8 cellular contexts compared by ENCODE assay signal in genomic region chr16:81469710-81470481, GRCh38. TPM values are rescaled to one million over a fixed set of nuclear protein-coding genes. Genes with fewer than 3 reads are reported as not detected.
DNase-seq lines count a peak whose midpoint lies in the region; ATAC-seq and TF ChIP-seq lines count a peak whose summit lies in the region.
"Had no signal": no experiment of that assay in that cellular context is flagged by ENCODE, and none has a peak within 500 bp of the region (broad histone marks: within the 10 kb centered on the region; RNA-seq: fewer than 3 reads in every experiment).

No MANE protein-coding gene starts in this region.

- ATAC-seq in GM19023 (IDR thresholded peaks at IDR 0.05; ENCODE audit: unreplicated experiment) (peak; percentile 77), HG02884 (IDR thresholded peaks at IDR 0.05; ENCODE audit: unreplicated experiment) (peak; percentile 84)

- H3K79me2 ChIP-seq in PC-9 (ENCODE audit: low read depth) = peaks cover 99% of the 10 kb centered on the region

- H3K4me3 ChIP-seq in PC-9 = no peak overlapping the region

- H3K4me1 ChIP-seq in PC-9 (replicated peaks; ENCODE audit: insufficient read depth) = no peaks in the 10 kb centered on the region

- H2AFZ ChIP-seq in PC-9 = no peak overlapping the region

- peaks cover 92% of the 10 kb centered on the region for H4K20me1 ChIP-seq in PC-9 (ENCODE audit: insufficient read depth)

- no peak overlapping the region for H3K4me2 ChIP-seq in PC-9

- H3K9me2 ChIP-seq in PC-9 (ENCODE audit: insufficient read depth) = no peaks in the 10 kb centered on the region

- POLR2A ChIA-PET in PC-9 (lab: Charles Lee; ENCODE audit: unreplicated experiment) = interaction anchor here (0.6 kb wide), 1 partner anchor 109 kb away, joined by 3 read pairs; no protein-coding TSS in a partner anchor

- 0 out of 2 replicates have a peak, but pooled peaks cover 6% of the 10 kb centered on the region for H3K36me3 ChIP-seq in PC-9 (ENCODE audit: low read depth)

- DNase-seq in PC-9 = no peak
- DNase-seq in effector CD4-positive, alpha-beta T cell = peak; percentile 16
- peak; percentile 18 for DNase-seq in stimulated activated naive CD4-positive, alpha-beta T cell treated with Interleukin-2 at 50 U/mL for 16 hours (lab: John Stamatoyannopoulos, UW)
- no peak for DNase-seq in NCI-H1436 treated with DMSO at 0.1 percent for 48 hours (lab: John Stamatoyannopoulos, UW)
- no peak for DNase-seq in NCI-H2171 (lab: John Stamatoyannopoulos, UW)

- no peak for TF ChIP-seq CTCF in PC-9 (conservative IDR thresholded peaks at IDR 0.05)

- BruUV-seq in PC-9 (replicated peaks; lab: Mats Ljungman, UMichigan) = no TSS peak

- no peaks in the 10 kb centered on the region for H3K9me3 ChIP-seq in PC-9 (ENCODE audit: insufficient read depth, low read depth)
- H3K9me3 ChIP-seq: heart right ventricle had no signal

- intact Hi-C loops in PC-9 (cut with micrococcal nuclease; ENCODE audit: unreplicated experiment) = no loop called here

- H3F3A ChIP-seq in PC-9 (ENCODE audit: insufficient read depth, low read depth) = peaks cover 29% of the 10 kb centered on the region; the same call in 1 of the 2 replicates

- H3K27ac ChIP-seq in PC-9 = 0 out of 2 replicates have a peak overlapping the region, but pooled peaks have one; percentile 29

- CTCF ChIA-PET in PC-9 (lab: Charles Lee) = no interaction called here

- no peaks in the 10 kb centered on the region for H3K27me3 ChIP-seq in PC-9 (ENCODE audit: insufficient read depth, low read depth)
- H3K27me3 ChIP-seq: heart right ventricle had no signal

RNA-seq across cellular contexts. Expression of gene CMIP, which starts 25.3 kb away (rescaled TPM):
- total RNA-seq in PC-9 (2021) = 92.1 and 96.6 TPM in 2 replicates

Comparison
In these comparisons a context has a peak if more than half of its experiments do, and no peak if none do; other contexts are left out.
1. DNase-seq: peak in effector CD4-positive, alpha-beta T cell (single experiment) and stimulated activated naive CD4-positive, alpha-beta T cell treated with Interleukin-2 at 50 U/mL for 16 hours (single experiment); none in PC-9 (0 of 2), NCI-H1436 treated with DMSO at 0.1 percent for 48 hours (single experiment) and NCI-H2171 (single experiment).